Comparison of ENCODE assay signal across 22 cellular contexts in the genomic region with DNA sequence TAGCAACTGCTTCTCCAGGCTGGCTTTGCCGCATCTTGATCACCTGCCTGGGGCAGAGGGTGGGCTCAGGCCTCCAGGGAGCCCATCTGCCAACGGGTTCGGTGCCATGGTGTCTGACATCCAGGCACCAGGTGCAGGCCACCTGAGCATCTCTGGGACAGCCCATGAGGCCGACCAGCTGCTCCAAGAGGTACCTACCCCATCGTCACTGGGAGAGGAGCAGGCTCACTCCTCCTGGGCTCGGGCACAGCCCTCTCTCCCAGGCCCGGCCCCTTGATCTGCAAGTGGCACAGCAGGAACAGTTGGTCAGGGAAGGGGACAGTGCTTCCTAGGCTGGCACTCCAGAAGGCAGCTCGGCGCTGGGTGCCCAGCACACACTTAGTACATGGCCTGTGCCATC.
"Had no signal": no experiment of that assay in that cellular context is flagged by ENCODE, and none has a peak within 500 bp of the region (broad histone marks: within the 10 kb centered on the region; RNA-seq: fewer than 3 reads in every experiment).

No MANE protein-coding gene starts in this region.

- H3K9me3 Mint-ChIP-seq: activated naive CD4-positive, alpha-beta T cell treated with anti-CD3 and anti-CD28 coated beads, Interleukin-2, amount 50 U/mL, for 24 hours; dendritic cell treated with granulocyte-macrophage colony-stimulating factor and Interleukin-4, amounts not matched to agents 40 ng/mL and 50 ng/mL, for 4 days; memory B cell; nephron; stimulated activated naive CD8-positive, alpha-beta T cell treated with anti-CD3 and anti-CD28 coated beads, Interleukin-15, Interleukin-2, amounts not matched to agents 100 ng/mL and 50 ng/mL, for 24 hours had no signal

- H3K27me3 Mint-ChIP-seq: stimulated activated naive CD8-positive, alpha-beta T cell treated with anti-CD3 and anti-CD28 coated beads, Interleukin-15, Interleukin-2, amounts not matched to agents 100 ng/mL and 50 ng/mL, for 24 hours had no signal

- ATAC-seq: activated CD8-positive, alpha-beta T cell treated with anti-CD3 and anti-CD28 coated beads, Interleukin-2, amount 10 ng/mL, durations not matched to agents 7 days and 5 days; left colon; right cardiac atrium had no signal

- H3K27ac ChIP-seq: heart right ventricle, parathyroid adenoma, tibial artery, WERI-Rb-1 had no signal

- H3K4me1 ChIP-seq: parathyroid adenoma, tibial artery had no signal

- H3K4me3 ChIP-seq: heart right ventricle, tibial artery had no signal

- H3K27ac Mint-ChIP-seq: activated CD8-positive, alpha-beta T cell treated with anti-CD3 and anti-CD28 coated beads, Interleukin-2, amount 10 ng/mL, durations not matched to agents 7 days and 5 days; activated naive CD4-positive, alpha-beta T cell treated with anti-CD3 and anti-CD28 coated beads, Interleukin-2, amount 50 U/mL, for 24 hours; brain; dendritic cell treated with granulocyte-macrophage colony-stimulating factor and Interleukin-4, amounts not matched to agents 40 ng/mL and 50 ng/mL, for 4 days; memory B cell; nephron; stimulated activated naive CD8-positive, alpha-beta T cell treated with anti-CD3 and anti-CD28 coated beads, Interleukin-15, Interleukin-2, amounts not matched to agents 100 ng/mL and 50 ng/mL, for 24 hours had no signal

- DNase-seq: activated CD4-positive, alpha-beta T cell treated with anti-CD3 and anti-CD28 coated beads, Interleukin-2, amount 50 U/mL, for 1 hour; activated CD4-positive, CD25-positive, alpha-beta regulatory T cell treated with anti-CD3 and anti-CD28 coated beads, Interleukin-2, amount 50 U/mL, for 72 hours; activated CD8-positive, alpha-beta T cell treated with anti-CD3 and anti-CD28 coated beads, Interleukin-2, amount 10 ng/mL, durations not matched to agents 7 days and 5 days; activated gamma-delta T cell treated with Interleukin-2 at 50 U/mL for 16 hours; aorta; caudate nucleus; effector CD4-positive, alpha-beta T cell; heart right ventricle; islet precursor cell; left colon; right cardiac atrium; stimulated activated CD4-positive, alpha-beta T cell treated with anti-CD3 and anti-CD28 coated beads, Interleukin-12 subunit alpha, Interleukin-12 subunit beta, amount 100 ng/mL, for 4 hours; stimulated activated CD4-positive, alpha-beta T cell treated with anti-CD3 and anti-CD28 coated beads, Interleukin-4, amount 100 ng/mL, for 4 hours; tibial artery; WERI-Rb-1 had no signal

- H3K9me3 ChIP-seq: heart right ventricle, tibial artery had no signal

- H3K4me1 Mint-ChIP-seq: activated naive CD4-positive, alpha-beta T cell treated with anti-CD3 and anti-CD28 coated beads, Interleukin-2, amount 50 U/mL, for 24 hours; memory B cell; nephron had no signal

- H3K4me3 Mint-ChIP-seq: activated CD8-positive, alpha-beta T cell treated with anti-CD3 and anti-CD28 coated beads, Interleukin-2, amount 10 ng/mL, durations not matched to agents 7 days and 5 days; activated naive CD4-positive, alpha-beta T cell treated with anti-CD3 and anti-CD28 coated beads, Interleukin-2, amount 50 U/mL, for 24 hours; brain; dendritic cell treated with granulocyte-macrophage colony-stimulating factor and Interleukin-4, amounts not matched to agents 40 ng/mL and 50 ng/mL, for 4 days; memory B cell; nephron; stimulated activated naive CD8-positive, alpha-beta T cell treated with anti-CD3 and anti-CD28 coated beads, Interleukin-15, Interleukin-2, amounts not matched to agents 100 ng/mL and 50 ng/mL, for 24 hours had no signal
